In the genomic region with DNA sequence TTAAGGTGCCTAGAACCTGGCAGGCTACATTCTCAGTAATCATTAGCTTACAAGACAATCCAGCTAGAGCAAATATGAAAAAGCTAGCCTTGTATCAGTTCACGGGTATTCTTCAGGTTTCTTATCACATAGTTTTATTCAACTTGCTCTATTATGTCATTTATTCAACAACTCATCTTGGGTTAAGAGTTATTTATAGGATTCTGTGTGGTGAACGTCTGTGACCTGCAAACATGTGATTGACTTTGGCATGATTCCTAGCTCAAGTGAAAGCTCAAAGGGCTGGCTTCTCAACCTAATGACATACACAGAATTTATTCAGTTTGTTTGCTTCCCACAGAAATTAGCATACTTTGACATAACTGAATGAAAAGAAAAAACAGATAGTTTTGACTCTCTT, we compare ENCODE assay signal across 26 cellular contexts.
DNase-seq lines count a peak whose midpoint lies in the region; ATAC-seq and TF ChIP-seq lines count a peak whose summit lies in the region.
"Had no signal": no experiment of that assay in that cellular context is flagged by ENCODE, and none has a peak within 500 bp of the region (broad histone marks: within the 10 kb centered on the region; RNA-seq: fewer than 3 reads in every experiment).

No MANE protein-coding gene starts in this region.

- no peaks in the 10 kb centered on the region for H3K9me3 ChIP-seq in right atrium auricular region
- H3K9me3 ChIP-seq: thyroid gland had no signal

- H3K4me3 ChIP-seq in right atrium auricular region, result no peak overlapping the region
- H3K4me3 ChIP-seq: thyroid gland had no signal

- DNase-seq in DMS 273 (lab: John Stamatoyannopoulos, UW; ENCODE audit: unreplicated experiment) (peak; percentile 34), DMS 273 treated with DMSO at 0.1 percent for 48 hours (lab: John Stamatoyannopoulos, UW) (no peak), right atrium auricular region (ENCODE audit: low spot score) (no peak), mucosa of gallbladder (ENCODE audit: low spot score) (peak; percentile 66), DMS53 treated with DMSO at 0.1 percent for 48 hours (lab: John Stamatoyannopoulos, UW; ENCODE audit: unreplicated experiment) (no peak)
- no peak for DNase-seq in stimulated activated CD8-positive, alpha-beta memory T cell treated with anti-CD3 and anti-CD28 coated beads, Interleukin-4, amount 100 ng/mL, for 48 hours
- DNase-seq: activated CD4-positive, alpha-beta T cell treated with anti-CD3 and anti-CD28 coated beads, Interleukin-2, amount 50 U/mL, for 4 hours; activated naive CD4-positive, alpha-beta T cell treated with Interleukin-2 at 50 U/mL for 16 hours; brain microvascular endothelial cell; CD4-positive, alpha-beta T cell; DMS153; effector CD4-positive, alpha-beta T cell; glutamatergic neuron; GOT3; kidney glomerular epithelial cell; mesendoderm; NCI-H1092; NCI-H1930; NCI-H226; PC-3; stimulated activated naive CD8-positive, alpha-beta T cell treated with anti-CD3 and anti-CD28 coated beads, Interleukin-15, amount 100 ng/mL, for 72 hours; T1000; thyroid gland had no signal

- peak overlapping the region; percentile 54 for H3K27ac ChIP-seq in VCaP
- H3K27ac ChIP-seq in right atrium auricular region, result peak overlapping the region; percentile 10 to 44
- H3K27ac ChIP-seq: 22Rv1, brain microvascular endothelial cell, thyroid gland had no signal

- peaks cover 0 to 7% of the 10 kb centered on the region in 2 donors for H3K4me1 ChIP-seq in right atrium auricular region
- H3K4me1 ChIP-seq: thyroid gland had no signal

- H3K27me3 ChIP-seq in right atrium auricular region, result no peaks in the 10 kb centered on the region
- H3K27me3 ChIP-seq: brain microvascular endothelial cell, thyroid gland had no signal

- H3K36me3 ChIP-seq in right atrium auricular region, result no peaks in the 10 kb centered on the region
- H3K36me3 ChIP-seq: brain microvascular endothelial cell, thyroid gland had no signal

- TF ChIP-seq CTCF in VCaP (conservative IDR thresholded peaks at IDR 0.05) (no peak), right atrium auricular region (IDR thresholded peaks at IDR 0.05) (no peak)

- no peak for ATAC-seq in HG03457 (IDR thresholded peaks at IDR 0.05; ENCODE audit: unreplicated experiment)
- ATAC-seq: PC-3; stimulated activated naive CD8-positive, alpha-beta T cell treated with anti-CD3 and anti-CD28 coated beads, Interleukin-15, amount 100 ng/mL, for 72 hours had no signal

Comparison
In these comparisons a context has a peak if more than half of its experiments do, and no peak if none do; other contexts are left out.
1. DNase-seq: peak in DMS 273 (single experiment) and mucosa of gallbladder (single experiment); none in DMS 273 treated with DMSO at 0.1 percent for 48 hours (single experiment), right atrium auricular region (single experiment), DMS53 treated with DMSO at 0.1 percent for 48 hours (single experiment) and stimulated activated CD8-positive, alpha-beta memory T cell treated with anti-CD3 and anti-CD28 coated beads, Interleukin-4, amount 100 ng/mL, for 48 hours (single experiment).